Comparison of ENCODE assay signal across 8 cellular contexts in genomic region chr10:12491491-12491890, GRCh38.
"Had no signal": no experiment of that assay in that cellular context is flagged by ENCODE, and none has a peak within 500 bp of the region (broad histone marks: within the 10 kb centered on the region; RNA-seq: fewer than 3 reads in every experiment).

No MANE protein-coding gene starts in this region.

- H3K9me3 Mint-ChIP-seq: GM23338 had no signal

- H3K4me3 ChIP-seq: GM23338, K562 had no signal

- H2AFZ ChIP-seq: GM23338 had no signal

- H3K4me2 ChIP-seq: GM23338 had no signal

- DNase-seq: H9, HCEC 1CT, IMR-90 had no signal

- H3K4me3 Mint-ChIP-seq: GM23338, H9 had no signal

- H3K27ac Mint-ChIP-seq: GM23338, H9 had no signal

- ATAC-seq: GM23338, K562 had no signal

- FAIRE-seq: H1, H54, HTR-8/SVneo, K562 had no signal
